6 cellular contexts compared by ENCODE assay signal in genomic region chr2:162945785-162946184, GRCh38.
"Had no signal": no experiment of that assay in that cellular context is flagged by ENCODE, and none has a peak within 500 bp of the region (broad histone marks: within the 10 kb centered on the region; RNA-seq: fewer than 3 reads in every experiment).

No MANE protein-coding gene starts in this region.

- ATAC-seq: GM12878 had no signal

- H3K4me3 ChIP-seq: GM12878 had no signal

- FAIRE-seq: GM12878, GM12891, GM12892, GM18507 had no signal

- DNase-seq: GDM1, GF-D8 had no signal
